8 cellular contexts compared by ENCODE assay signal in genomic region chr16:30761928-30762902, GRCh38. TPM values are rescaled to one million over a fixed set of nuclear protein-coding genes. Genes with fewer than 3 reads are reported as not detected.
DNase-seq lines count a peak whose midpoint lies in the region; ATAC-seq and TF ChIP-seq lines count a peak whose summit lies in the region.

Gene CFAP119, minus strand, starts transcription at chr16:30762062. Its CDS starts 314 bp downstream, at chr16:30761748.
Gene RNF40, plus strand, starts transcription at chr16:30762322. Its CDS starts 224 bp downstream, at chr16:30762546.

- peaks cover 25% of the 10 kb centered on the region for H3K4me1 Mint-ChIP-seq in T-helper 17 cell

- H3K27ac ChIP-seq in angular gyrus (ENCODE audit: low read depth, low read length), result peak within 1 kb of the TSS; percentile 33
- H3K27ac ChIP-seq in right atrium auricular region, result peak within 1 kb of the TSS; percentile 94 to 96
- peak within 1 kb of the TSS; percentile 86 to 92 for H3K27ac ChIP-seq in prostate gland
- peak within 1 kb of the TSS; percentile 90 for H3K27ac ChIP-seq in urinary bladder (ENCODE audit: low read depth)

- TF ChIP-seq CTCF in right atrium auricular region (IDR thresholded peaks at IDR 0.05), result no peak
- TF ChIP-seq CTCF in prostate gland (IDR thresholded peaks at IDR 0.05), result peak in 2 of 4 experiments; percentile 10 to 25

- no peaks in the 10 kb centered on the region for H3K27me3 Mint-ChIP-seq in T-helper 17 cell

- peak within 1 kb of the TSS; percentile 92 for H3K27ac Mint-ChIP-seq in T-helper 17 cell

- DNase-seq in NCI-H1694 treated with DMSO at 0.1 percent for 48 hours (lab: John Stamatoyannopoulos, UW) (peak; percentile 93), T-helper 17 cell (peak; percentile 70 to 86 (median 85)), right atrium auricular region (ENCODE audit: low spot score) (peak; percentile 99), prostate gland (ENCODE audit: low spot score) (peak; percentile 98)

- peaks cover 41% of the 10 kb centered on the region for H3K36me3 ChIP-seq in right atrium auricular region
- H3K36me3 ChIP-seq in prostate gland, result peaks cover 17% of the 10 kb centered on the region in 2 donors
- peaks cover 2% of the 10 kb centered on the region for H3K36me3 ChIP-seq in urinary bladder (ENCODE audit: insufficient read depth)

- H3K27me3 ChIP-seq in right atrium auricular region (no peaks in the 10 kb centered on the region), prostate gland (replicated peaks; ENCODE audit: insufficient read depth) (no peaks in the 10 kb centered on the region)

- intact Hi-C loops in prostate gland (cut with DNase I), result loop anchor here (2.0 kb wide), 1 partner anchor 15 kb away; no protein-coding TSS in a partner anchor

- WGBS in prostate gland, result under 1% methylated on average over 60 of the region's 60 CpGs
- under 1% methylated on average over 60 of the region's 60 CpGs for WGBS in urinary bladder

- peaks cover 6% of the 10 kb centered on the region for H3K36me3 Mint-ChIP-seq in T-helper 17 cell (ENCODE audit: low read depth)

- ATAC-seq in GM18499 (IDR thresholded peaks at IDR 0.05; ENCODE audit: insufficient read depth, unreplicated experiment) (peak; percentile 71), HG02938 (IDR thresholded peaks at IDR 0.05; ENCODE audit: unreplicated experiment) (peak; percentile 87), T-helper 17 cell (peak; percentile 95)

- H3K4me1 ChIP-seq in right atrium auricular region, result peaks cover 0 to 39% of the 10 kb centered on the region in 2 donors
- H3K4me1 ChIP-seq in prostate gland (replicated peaks), result peaks cover 16% of the 10 kb centered on the region
- no peaks in the 10 kb centered on the region for H3K4me1 ChIP-seq in urinary bladder (ENCODE audit: insufficient read depth)

- peak within 1 kb of the TSS; percentile 95 for H3K4me3 Mint-ChIP-seq in T-helper 17 cell

- H3K4me3 ChIP-seq in right atrium auricular region, result peak within 1 kb of the TSS; percentile 81 to 90
- peak within 1 kb of the TSS; percentile 56 to 80 for H3K4me3 ChIP-seq in prostate gland
- peak within 1 kb of the TSS; percentile 75 for H3K4me3 ChIP-seq in urinary bladder (ENCODE audit: low read depth, low read length)

- no peaks in the 10 kb centered on the region for H3K9me3 ChIP-seq in T-helper 17 cell (ENCODE audit: control insufficient read depth, low read length, poor library complexity, severe bottlenecking)
- no peaks in the 10 kb centered on the region for H3K9me3 ChIP-seq in right atrium auricular region
- H3K9me3 ChIP-seq in prostate gland, result no peaks in the 10 kb centered on the region

- TF ChIP-seq POLR2A in prostate gland (IDR thresholded peaks at IDR 0.05), result peak; percentile 78

RNA-seq across cellular contexts. Expression of gene CFAP119, which starts in this region (rescaled TPM):
- total RNA-seq in T-helper 17 cell (1 to 10 TPM; 1.1 to 2.0 TPM), right atrium auricular region (under 1 TPM; 0.37 to 0.83 TPM), prostate gland (10 to 100 TPM in 1 of 2 donors, 1 to 10 TPM in 1; 3.1 to 13.2 TPM), urinary bladder (1.3 TPM)
- 3.1 TPM for polyA plus RNA-seq in urinary bladder

RNA-seq across cellular contexts. Expression of gene RNF40, which starts in this region (rescaled TPM):
- total RNA-seq in T-helper 17 cell (10 to 100 TPM; 57.8 to 64.5 TPM), right atrium auricular region (10 to 100 TPM; 48.5 to 59.5 TPM), prostate gland (100 to 1,000 TPM in 1 of 2 donors, 10 to 100 TPM in 1; 89.9 to 113 TPM), urinary bladder (47.3 TPM)
- 57.6 TPM for polyA plus RNA-seq in urinary bladder

Comparison
In these comparisons a context has a peak if more than half of its experiments do, and no peak if none do; other contexts are left out.
1. Peak in every context shown above with its lines: DNase-seq, ATAC-seq, H3K4me3 ChIP-seq and H3K27ac ChIP-seq.
2. H3K27ac ChIP-seq: peak in every context shown above with its lines; median percentile 95 in right atrium auricular region; 90 in urinary bladder; 89 in prostate gland; 33 in angular gyrus.